34 cellular contexts compared by ENCODE assay signal in genomic region chr10:130607386-130607785, GRCh38.
"Had no signal": no experiment of that assay in that cellular context is flagged by ENCODE, and none has a peak within 500 bp of the region (broad histone marks: within the 10 kb centered on the region; RNA-seq: fewer than 3 reads in every experiment).

No MANE protein-coding gene starts in this region.

- H3K27me3 ChIP-seq: MG63 had no signal

- H3K27ac ChIP-seq: KMS-11 had no signal

- H3K4me2 ChIP-seq: KMS-11 had no signal

- H3K36me3 ChIP-seq: MG63 had no signal

- DNase-seq: Karpas-422, Kasumi-1, MG63, MM.1S, MV-4-11, NCI-H1048, NCI-H1092, NCI-H1092 treated with DMSO at 0.1 percent for 48 hours, NCI-H1105, NCI-H1105 treated with DMSO at 0.1 percent for 48 hours, NCI-H1417, NCI-H1417 treated with DMSO at 0.1 percent for 48 hours, NCI-H1436, NCI-H1436 treated with DMSO at 0.1 percent for 48 hours, NCI-H146, NCI-H1694, NCI-H1694 treated with DMSO at 0.1 percent for 48 hours, NCI-H187, NCI-H187 treated with DMSO at 0.1 percent for 48 hours, NCI-H1930, NCI-H2029, NCI-H2029 treated with DMSO at 0.1 percent for 48 hours, NCI-H2081, NCI-H2081 treated with DMSO at 0.1 percent for 48 hours, NCI-H2107, NCI-H2171, NCI-H2171 treated with DMSO at 0.1 percent for 48 hours, NCI-H2227 treated with DMSO at 0.1 percent for 48 hours, NCI-H226, NCI-H345, NCI-H446, NCI-H446 treated with DMSO at 0.1 percent for 48 hours, NCI-H510A had no signal

- H3K4me3 ChIP-seq: MG63 had no signal

- H3K9me3 ChIP-seq: MG63 had no signal

- H3K9ac ChIP-seq: KMS-11 had no signal
